2 cellular contexts compared by ENCODE assay signal in the genomic region with DNA sequence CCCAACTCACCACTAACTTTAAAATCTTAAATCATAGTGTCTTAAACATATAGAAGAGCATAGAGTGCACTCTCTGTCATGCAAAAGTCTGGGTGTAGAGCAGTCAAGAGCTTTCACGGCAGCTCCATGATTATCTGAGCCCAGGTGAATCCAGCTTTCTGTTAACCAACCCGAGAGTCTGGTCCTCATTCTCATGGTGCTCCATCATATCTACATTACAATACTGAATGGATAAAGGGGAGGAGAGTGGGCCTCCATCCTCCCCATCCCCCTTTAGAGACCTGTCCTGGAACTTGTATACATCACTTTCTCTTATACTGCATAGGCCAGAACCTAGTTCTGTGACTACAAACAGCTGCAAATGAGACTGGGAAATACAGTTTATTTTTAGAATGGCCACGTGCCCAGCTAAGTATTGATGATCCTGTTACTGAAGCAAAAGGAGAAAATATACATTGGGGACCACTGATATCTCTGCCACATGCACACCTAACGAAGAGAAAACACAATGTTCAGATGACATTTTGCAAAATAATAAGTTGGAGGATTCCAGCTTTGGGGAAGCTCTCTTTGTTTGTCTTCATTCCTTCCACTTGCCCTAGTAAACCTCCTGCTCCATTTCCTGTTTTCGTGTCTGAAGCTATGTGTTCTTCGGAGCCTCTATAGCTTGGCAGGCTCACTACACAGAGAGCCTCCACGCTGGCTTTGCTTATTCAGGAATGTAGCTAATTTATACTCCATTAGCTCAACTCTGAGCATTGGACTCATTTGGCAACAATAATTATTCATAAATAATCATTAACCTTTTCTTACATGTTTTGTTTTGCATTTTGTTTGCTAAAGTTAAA.
TF ChIP-seq lines count a peak whose summit lies in the region.

No MANE protein-coding gene starts in this region.

TF ChIP-seq in GM23338, 12 proteins besides CTCF, POLR2A, EP300 and RAD21 (continued from another document):
- TF ChIP-seq ZNF331 (CRISPR knock-in tag; IDR thresholded peaks at IDR 0.05; ENCODE audit: low read depth) (no peak), ZNF114 (CRISPR knock-in tag; IDR thresholded peaks at IDR 0.05) (no peak)
- TF ChIP-seq, protein P1, sequence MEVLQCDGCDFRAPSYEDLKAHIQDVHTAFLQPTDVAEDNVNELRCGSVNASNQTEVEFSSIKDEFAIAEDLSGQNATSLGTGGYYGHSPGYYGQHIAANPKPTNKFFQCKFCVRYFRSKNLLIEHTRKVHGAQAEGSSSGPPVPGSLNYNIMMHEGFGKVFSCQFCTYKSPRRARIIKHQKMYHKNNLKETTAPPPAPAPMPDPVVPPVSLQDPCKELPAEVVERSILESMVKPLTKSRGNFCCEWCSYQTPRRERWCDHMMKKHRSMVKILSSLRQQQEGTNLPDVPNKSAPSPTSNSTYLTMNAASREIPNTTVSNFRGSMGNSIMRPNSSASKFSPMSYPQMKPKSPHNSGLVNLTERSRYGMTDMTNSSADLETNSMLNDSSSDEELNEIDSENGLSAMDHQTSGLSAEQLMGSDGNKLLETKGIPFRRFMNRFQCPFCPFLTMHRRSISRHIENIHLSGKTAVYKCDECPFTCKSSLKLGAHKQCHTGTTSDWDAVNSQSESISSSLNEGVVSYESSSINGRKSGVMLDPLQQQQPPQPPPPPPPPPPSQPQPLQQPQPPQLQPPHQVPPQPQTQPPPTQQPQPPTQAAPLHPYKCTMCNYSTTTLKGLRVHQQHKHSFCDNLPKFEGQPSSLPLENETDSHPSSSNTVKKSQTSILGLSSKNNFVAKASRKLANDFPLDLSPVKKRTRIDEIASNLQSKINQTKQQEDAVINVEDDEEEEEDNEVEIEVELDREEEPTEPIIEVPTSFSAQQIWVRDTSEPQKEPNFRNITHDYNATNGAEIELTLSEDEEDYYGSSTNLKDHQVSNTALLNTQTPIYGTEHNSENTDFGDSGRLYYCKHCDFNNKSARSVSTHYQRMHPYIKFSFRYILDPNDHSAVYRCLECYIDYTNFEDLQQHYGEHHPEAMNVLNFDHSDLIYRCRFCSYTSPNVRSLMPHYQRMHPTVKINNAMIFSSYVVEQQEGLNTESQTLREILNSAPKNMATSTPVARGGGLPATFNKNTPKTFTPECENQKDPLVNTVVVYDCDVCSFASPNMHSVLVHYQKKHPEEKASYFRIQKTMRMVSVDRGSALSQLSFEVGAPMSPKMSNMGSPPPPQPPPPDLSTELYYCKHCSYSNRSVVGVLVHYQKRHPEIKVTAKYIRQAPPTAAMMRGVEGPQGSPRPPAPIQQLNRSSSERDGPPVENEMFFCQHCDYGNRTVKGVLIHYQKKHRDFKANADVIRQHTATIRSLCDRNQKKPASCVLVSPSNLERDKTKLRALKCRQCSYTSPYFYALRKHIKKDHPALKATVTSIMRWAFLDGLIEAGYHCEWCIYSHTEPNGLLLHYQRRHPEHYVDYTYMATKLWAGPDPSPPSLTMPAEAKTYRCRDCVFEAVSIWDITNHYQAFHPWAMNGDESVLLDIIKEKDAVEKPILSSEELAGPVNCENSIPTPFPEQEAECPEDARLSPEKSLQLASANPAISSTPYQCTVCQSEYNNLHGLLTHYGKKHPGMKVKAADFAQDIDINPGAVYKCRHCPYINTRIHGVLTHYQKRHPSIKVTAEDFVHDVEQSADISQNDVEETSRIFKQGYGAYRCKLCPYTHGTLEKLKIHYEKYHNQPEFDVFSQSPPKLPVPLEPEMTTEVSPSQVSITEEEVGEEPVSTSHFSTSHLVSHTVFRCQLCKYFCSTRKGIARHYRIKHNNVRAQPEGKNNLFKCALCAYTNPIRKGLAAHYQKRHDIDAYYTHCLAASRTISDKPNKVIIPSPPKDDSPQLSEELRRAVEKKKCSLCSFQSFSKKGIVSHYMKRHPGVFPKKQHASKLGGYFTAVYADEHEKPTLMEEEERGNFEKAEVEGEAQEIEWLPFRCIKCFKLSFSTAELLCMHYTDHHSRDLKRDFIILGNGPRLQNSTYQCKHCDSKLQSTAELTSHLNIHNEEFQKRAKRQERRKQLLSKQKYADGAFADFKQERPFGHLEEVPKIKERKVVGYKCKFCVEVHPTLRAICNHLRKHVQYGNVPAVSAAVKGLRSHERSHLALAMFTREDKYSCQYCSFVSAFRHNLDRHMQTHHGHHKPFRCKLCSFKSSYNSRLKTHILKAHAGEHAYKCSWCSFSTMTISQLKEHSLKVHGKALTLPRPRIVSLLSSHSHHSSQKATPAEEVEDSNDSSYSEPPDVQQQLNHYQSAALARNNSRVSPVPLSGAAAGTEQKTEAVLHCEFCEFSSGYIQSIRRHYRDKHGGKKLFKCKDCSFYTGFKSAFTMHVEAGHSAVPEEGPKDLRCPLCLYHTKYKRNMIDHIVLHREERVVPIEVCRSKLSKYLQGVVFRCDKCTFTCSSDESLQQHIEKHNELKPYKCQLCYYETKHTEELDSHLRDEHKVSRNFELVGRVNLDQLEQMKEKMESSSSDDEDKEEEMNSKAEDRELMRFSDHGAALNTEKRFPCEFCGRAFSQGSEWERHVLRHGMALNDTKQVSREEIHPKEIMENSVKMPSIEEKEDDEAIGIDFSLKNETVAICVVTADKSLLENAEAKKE (CRISPR knock-in tag; IDR thresholded peaks at IDR 0.05), result no peak

TF ChIP-seq in WTC11, 78 proteins besides CTCF, POLR2A, EP300 and RAD21:
- TF ChIP-seq, protein P2, sequence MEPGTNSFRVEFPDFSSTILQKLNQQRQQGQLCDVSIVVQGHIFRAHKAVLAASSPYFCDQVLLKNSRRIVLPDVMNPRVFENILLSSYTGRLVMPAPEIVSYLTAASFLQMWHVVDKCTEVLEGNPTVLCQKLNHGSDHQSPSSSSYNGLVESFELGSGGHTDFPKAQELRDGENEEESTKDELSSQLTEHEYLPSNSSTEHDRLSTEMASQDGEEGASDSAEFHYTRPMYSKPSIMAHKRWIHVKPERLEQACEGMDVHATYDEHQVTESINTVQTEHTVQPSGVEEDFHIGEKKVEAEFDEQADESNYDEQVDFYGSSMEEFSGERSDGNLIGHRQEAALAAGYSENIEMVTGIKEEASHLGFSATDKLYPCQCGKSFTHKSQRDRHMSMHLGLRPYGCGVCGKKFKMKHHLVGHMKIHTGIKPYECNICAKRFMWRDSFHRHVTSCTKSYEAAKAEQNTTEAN (CRISPR knock-in tag; IDR thresholded peaks at IDR 0.05), result no peak
- TF ChIP-seq, protein P3, sequence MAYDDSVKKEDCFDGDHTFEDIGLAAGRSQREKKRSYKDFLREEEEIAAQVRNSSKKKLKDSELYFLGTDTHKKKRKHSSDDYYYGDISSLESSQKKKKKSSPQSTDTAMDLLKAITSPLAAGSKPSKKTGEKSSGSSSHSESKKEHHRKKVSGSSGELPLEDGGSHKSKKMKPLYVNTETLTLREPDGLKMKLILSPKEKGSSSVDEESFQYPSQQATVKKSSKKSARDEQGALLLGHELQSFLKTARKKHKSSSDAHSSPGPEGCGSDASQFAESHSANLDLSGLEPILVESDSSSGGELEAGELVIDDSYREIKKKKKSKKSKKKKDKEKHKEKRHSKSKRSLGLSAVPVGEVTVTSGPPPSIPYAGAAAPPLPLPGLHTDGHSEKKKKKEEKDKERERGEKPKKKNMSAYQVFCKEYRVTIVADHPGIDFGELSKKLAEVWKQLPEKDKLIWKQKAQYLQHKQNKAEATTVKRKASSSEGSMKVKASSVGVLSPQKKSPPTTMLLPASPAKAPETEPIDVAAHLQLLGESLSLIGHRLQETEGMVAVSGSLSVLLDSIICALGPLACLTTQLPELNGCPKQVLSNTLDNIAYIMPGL (CRISPR knock-in tag; IDR thresholded peaks at IDR 0.05), result no peak
- TF ChIP-seq ZBTB21 (CRISPR knock-in tag; IDR thresholded peaks at IDR 0.05; ENCODE audit: borderline replicate concordance) (no peak), SOX15 (CRISPR knock-in tag; IDR thresholded peaks at IDR 0.05) (no peak), CBFB (CRISPR knock-in tag; IDR thresholded peaks at IDR 0.05; ENCODE audit: low read depth) (no peak)
- TF ChIP-seq, protein P4, sequence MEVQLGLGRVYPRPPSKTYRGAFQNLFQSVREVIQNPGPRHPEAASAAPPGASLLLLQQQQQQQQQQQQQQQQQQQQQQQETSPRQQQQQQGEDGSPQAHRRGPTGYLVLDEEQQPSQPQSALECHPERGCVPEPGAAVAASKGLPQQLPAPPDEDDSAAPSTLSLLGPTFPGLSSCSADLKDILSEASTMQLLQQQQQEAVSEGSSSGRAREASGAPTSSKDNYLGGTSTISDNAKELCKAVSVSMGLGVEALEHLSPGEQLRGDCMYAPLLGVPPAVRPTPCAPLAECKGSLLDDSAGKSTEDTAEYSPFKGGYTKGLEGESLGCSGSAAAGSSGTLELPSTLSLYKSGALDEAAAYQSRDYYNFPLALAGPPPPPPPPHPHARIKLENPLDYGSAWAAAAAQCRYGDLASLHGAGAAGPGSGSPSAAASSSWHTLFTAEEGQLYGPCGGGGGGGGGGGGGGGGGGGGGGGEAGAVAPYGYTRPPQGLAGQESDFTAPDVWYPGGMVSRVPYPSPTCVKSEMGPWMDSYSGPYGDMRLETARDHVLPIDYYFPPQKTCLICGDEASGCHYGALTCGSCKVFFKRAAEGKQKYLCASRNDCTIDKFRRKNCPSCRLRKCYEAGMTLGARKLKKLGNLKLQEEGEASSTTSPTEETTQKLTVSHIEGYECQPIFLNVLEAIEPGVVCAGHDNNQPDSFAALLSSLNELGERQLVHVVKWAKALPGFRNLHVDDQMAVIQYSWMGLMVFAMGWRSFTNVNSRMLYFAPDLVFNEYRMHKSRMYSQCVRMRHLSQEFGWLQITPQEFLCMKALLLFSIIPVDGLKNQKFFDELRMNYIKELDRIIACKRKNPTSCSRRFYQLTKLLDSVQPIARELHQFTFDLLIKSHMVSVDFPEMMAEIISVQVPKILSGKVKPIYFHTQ (CRISPR knock-in tag; IDR thresholded peaks at IDR 0.05), result no peak
TF ChIP-seq in WTC11: peak in this region for 0.
